Comparison of ENCODE assay signal across 9 cellular contexts in the genomic region with DNA sequence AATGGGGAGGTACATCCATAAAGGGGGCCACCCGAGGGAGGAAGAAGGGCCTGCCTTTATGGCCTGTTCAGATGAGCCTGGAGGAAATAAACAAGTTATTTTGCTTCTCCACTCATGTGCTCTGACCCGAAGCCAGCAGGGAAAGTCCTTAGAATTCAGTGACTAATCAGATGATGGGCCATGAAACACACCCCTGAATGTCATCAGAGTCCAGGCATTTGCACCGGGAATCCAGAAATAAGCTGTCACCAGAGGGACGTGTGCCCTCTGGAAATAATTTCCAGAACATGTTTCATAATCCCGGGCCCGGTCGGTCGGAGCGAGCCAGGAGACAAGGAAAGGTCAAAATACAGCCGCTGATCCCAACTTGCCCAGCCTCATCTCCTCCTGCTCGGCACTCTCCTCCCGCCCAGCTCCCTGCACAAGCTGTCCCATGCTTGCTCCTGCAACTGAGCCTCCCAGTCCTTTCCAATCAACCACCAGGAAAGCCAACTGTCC.
DNase-seq lines count a peak whose midpoint lies in the region; ATAC-seq and TF ChIP-seq lines count a peak whose summit lies in the region.
"Had no signal": no experiment of that assay in that cellular context is flagged by ENCODE, and none has a peak within 500 bp of the region (broad histone marks: within the 10 kb centered on the region; RNA-seq: fewer than 3 reads in every experiment).

No MANE protein-coding gene starts in this region.

- no peaks in the 10 kb centered on the region for H3K4me1 ChIP-seq in adrenal gland (replicated peaks in 1 of 2)
- H3K4me1 ChIP-seq in heart left ventricle = peaks cover 0 to 54% (median 14%) of the 10 kb centered on the region in 12 donors

- no peaks in the 10 kb centered on the region for H3K36me3 ChIP-seq in adrenal gland (replicated peaks in 1 of 2)
- no peaks in the 10 kb centered on the region for H3K36me3 ChIP-seq in heart left ventricle

- intact Hi-C loops in adrenal gland (cut with DNase I) = no loop called here
- intact Hi-C loops in heart left ventricle (cut with DNase I) = no loop called here
- intact Hi-C loops in sciatic nerve (cut with DNase I) = no loop called here

- ATAC-seq in heart left ventricle = peak; percentile 90 to 95 (median 94)
- ATAC-seq in sciatic nerve = peak; percentile 95
- ATAC-seq: activated CD8-positive, alpha-beta memory T cell treated with anti-CD3 and anti-CD28 coated beads, Interleukin-2, amount 10 ng/mL, durations not matched to agents 7 days and 5 days had no signal

- TF ChIP-seq CTCF in adrenal gland (IDR thresholded peaks at IDR 0.05) = no peak
- TF ChIP-seq CTCF in heart left ventricle (IDR thresholded peaks at IDR 0.05) = no peak

- H3K4me3 ChIP-seq in adrenal gland = no peak overlapping the region
- H3K4me3 ChIP-seq in heart left ventricle = no peak overlapping the region

- H3K9me3 ChIP-seq in adrenal gland (replicated peaks in 1 of 3) (no peaks in the 10 kb centered on the region), heart left ventricle (no peaks in the 10 kb centered on the region)

- peak overlapping the region in 2 of 5 donors; percentile 11 to 41 for H3K27ac ChIP-seq in adrenal gland
- H3K27ac ChIP-seq in heart left ventricle = peak overlapping the region; percentile 75 to 95 (median 90)

- TF ChIP-seq POLR2A in adrenal gland (IDR thresholded peaks at IDR 0.05) = no peak
- TF ChIP-seq POLR2A in heart left ventricle (IDR thresholded peaks at IDR 0.05) = peak in 1 of 2 donors; percentile 28

- DNase-seq in EL (peak; percentile 92), adrenal gland (peak in 5 of 7 donors; percentile 8 to 64 (median 18)), heart left ventricle (peak; percentile 71 to 91 (median 81)), sciatic nerve (ENCODE audit: low spot score) (peak; percentile 69), NCI-H69 (lab: John Stamatoyannopoulos, UW) (no peak), NCI-H2107 treated with DMSO at 0.1 percent for 48 hours (lab: John Stamatoyannopoulos, UW; ENCODE audit: unreplicated experiment) (no peak), iPS-NIHi7 (ENCODE audit: extremely low spot score) (no peak)
- DNase-seq in activated CD8-positive, alpha-beta memory T cell treated with anti-CD3 and anti-CD28 coated beads for 24 hours = no peak
- DNase-seq: activated CD8-positive, alpha-beta memory T cell treated with anti-CD3 and anti-CD28 coated beads, Interleukin-2, amount 10 ng/mL, durations not matched to agents 7 days and 5 days had no signal

- H3K27me3 ChIP-seq in adrenal gland (no peaks in the 10 kb centered on the region), heart left ventricle (no peaks in the 10 kb centered on the region)

- 64 to 77% (median 73%) methylated on average over 12 of the region's 12 CpGs for WGBS in adrenal gland, 4 donors
- WGBS in heart left ventricle, 4 donors = 26 to 32% (median 31%) methylated on average over 12 of the region's 12 CpGs

Comparison
In these comparisons a context has a peak if more than half of its experiments do, and no peak if none do; other contexts are left out.
1. DNase-seq: peak in EL (single experiment), adrenal gland (5 of 7), heart left ventricle (5 of 5) and sciatic nerve (single experiment); none in activated CD8-positive, alpha-beta memory T cell treated with anti-CD3 and anti-CD28 coated beads for 24 hours (single experiment), NCI-H69 (single experiment), NCI-H2107 treated with DMSO at 0.1 percent for 48 hours (single experiment) and iPS-NIHi7 (single experiment).